15 cellular contexts compared by ENCODE assay signal in genomic region chr7:9192969-9193368, GRCh38.
DNase-seq lines count a peak whose midpoint lies in the region; ATAC-seq, FAIRE-seq and TF ChIP-seq lines count a peak whose summit lies in the region.
"Had no signal": no experiment of that assay in that cellular context is flagged by ENCODE, and none has a peak within 500 bp of the region (broad histone marks: within the 10 kb centered on the region; RNA-seq: fewer than 3 reads in every experiment).

No MANE protein-coding gene starts in this region.

- H3K9me3 ChIP-seq in Loucy (ENCODE audit: insufficient read depth, low read depth, low read length) (no peaks in the 10 kb centered on the region), tibial nerve (no peaks in the 10 kb centered on the region)
- H3K9me3 ChIP-seq: Caco-2, SJSA1 had no signal

- peak; percentile 89 for FAIRE-seq in H54 (lab: Jason Lieb, UNC)

- H3K4me1 ChIP-seq in Loucy (ENCODE audit: insufficient read depth, low read length, poor library complexity, severe bottlenecking) (peaks cover 9% of the 10 kb centered on the region), tibial nerve (no peaks in the 10 kb centered on the region)
- H3K4me1 ChIP-seq: Caco-2, SJSA1 had no signal

- no peaks in the 10 kb centered on the region for H3K9me2 ChIP-seq in Loucy (replicated peaks; ENCODE audit: low read depth, low read length)

- no peak overlapping the region for H3K27ac ChIP-seq in tibial nerve
- H3K27ac ChIP-seq: PC-9, SJSA1 had no signal

- no peaks in the 10 kb centered on the region for H3K36me3 Mint-ChIP-seq in stimulated activated memory B cell treated with anti-CD40 and anti-IgM and Interleukin-4, amounts not matched to agents 10 μg/mL and 1 μg/mL and 100 μg/mL, for 72 hours

- no peak overlapping the region for H3K9ac ChIP-seq in Loucy (ENCODE audit: low read depth, low read length, poor library complexity, severe bottlenecking)

- no peaks in the 10 kb centered on the region for H4K20me1 ChIP-seq in Loucy (ENCODE audit: insufficient read depth, low read length, poor library complexity, severe bottlenecking)

- no peak overlapping the region for H3K27ac Mint-ChIP-seq in stimulated activated memory B cell treated with anti-CD40 and anti-IgM and Interleukin-4, amounts not matched to agents 10 μg/mL and 1 μg/mL and 100 μg/mL, for 72 hours

- no peaks in the 10 kb centered on the region for H3K9me3 Mint-ChIP-seq in stimulated activated memory B cell treated with anti-CD40 and anti-IgM and Interleukin-4, amounts not matched to agents 10 μg/mL and 1 μg/mL and 100 μg/mL, for 72 hours

- no peaks in the 10 kb centered on the region for H3K4me1 Mint-ChIP-seq in stimulated activated memory B cell treated with anti-CD40 and anti-IgM and Interleukin-4, amounts not matched to agents 10 μg/mL and 1 μg/mL and 100 μg/mL, for 72 hours

- peak overlapping the region; percentile 32 for H3K4me2 ChIP-seq in Loucy (ENCODE audit: low read depth, low read length, poor library complexity, severe bottlenecking)
- H3K4me2 ChIP-seq: PC-9 had no signal

- no peak for TF ChIP-seq CTCF in Loucy (conservative IDR thresholded peaks at IDR 0.05; ENCODE audit: low read length)
- TF ChIP-seq CTCF in tibial nerve (IDR thresholded peaks at IDR 0.05): no peak

- H3F3A ChIP-seq in Loucy (ENCODE audit: low read depth): no peaks in the 10 kb centered on the region

- H2AFZ ChIP-seq in Loucy (ENCODE audit: low read length): no peak overlapping the region
- H2AFZ ChIP-seq: PC-9 had no signal

- no peak for DNase-seq in H54 (ENCODE audit: insufficient read length, low spot score)
- DNase-seq in astrocyte of the hippocampus (ENCODE audit: low read depth, low spot score): peak; percentile 80
- DNase-seq in renal cortical epithelial cell (ENCODE audit: low read depth): peak; percentile 33
- DNase-seq in tibial nerve (ENCODE audit: low spot score in 2 of 2): no peak
- DNase-seq: Caco-2, NCI-H1105 treated with DMSO at 0.1 percent for 48 hours, NCI-H187, NCI-H2171, NCI-H446, NCI-H69, PC-9 had no signal

- no peak for TF ChIP-seq EP300 in tibial nerve (IDR thresholded peaks at IDR 0.05)

- 64 to 65% methylated on average over 2 of the region's 2 CpGs for WGBS in tibial nerve, 2 donors

- H3K4me3 Mint-ChIP-seq in stimulated activated memory B cell treated with anti-CD40 and anti-IgM and Interleukin-4, amounts not matched to agents 10 μg/mL and 1 μg/mL and 100 μg/mL, for 72 hours: no peak overlapping the region

- no peak for ATAC-seq in GM19328 (IDR thresholded peaks at IDR 0.05; ENCODE audit: unreplicated experiment)
- no peak for ATAC-seq in stimulated activated memory B cell treated with anti-CD40 and anti-IgM and Interleukin-4, amounts not matched to agents 10 μg/mL and 1 μg/mL and 100 μg/mL, for 72 hours

- H3K4me3 ChIP-seq in Loucy (ENCODE audit: low read length, poor library complexity, severe bottlenecking) (no peak overlapping the region), tibial nerve (no peak overlapping the region)
- H3K4me3 ChIP-seq: PC-9, SJSA1 had no signal

- H3K79me2 ChIP-seq in Loucy (ENCODE audit: insufficient read depth, low read length): no peaks in the 10 kb centered on the region

- no peak for TF ChIP-seq POLR2A in H54 (IDR thresholded peaks at IDR 0.05; ENCODE audit: low read depth, low read length)
- TF ChIP-seq POLR2A in tibial nerve (IDR thresholded peaks at IDR 0.05): no peak

- H3K36me3 ChIP-seq in Loucy (ENCODE audit: insufficient read depth, low read length) (no peaks in the 10 kb centered on the region), tibial nerve (no peaks in the 10 kb centered on the region)
- H3K36me3 ChIP-seq: SJSA1 had no signal

- no peaks in the 10 kb centered on the region for H3K27me3 ChIP-seq in Loucy (ENCODE audit: insufficient read depth, low read length, poor library complexity, severe bottlenecking)
- H3K27me3 ChIP-seq in tibial nerve: no peaks in the 10 kb centered on the region
- H3K27me3 ChIP-seq: SJSA1 had no signal

- no peaks in the 10 kb centered on the region for H3K27me3 Mint-ChIP-seq in stimulated activated memory B cell treated with anti-CD40 and anti-IgM and Interleukin-4, amounts not matched to agents 10 μg/mL and 1 μg/mL and 100 μg/mL, for 72 hours

Comparison
In these comparisons a context has a peak if more than half of its experiments do, and no peak if none do; other contexts are left out.
1. DNase-seq: peak in astrocyte of the hippocampus (single experiment) and renal cortical epithelial cell (single experiment); none in H54 (single experiment) and tibial nerve (0 of 2).